9 cellular contexts compared by ENCODE assay signal in the genomic region with DNA sequence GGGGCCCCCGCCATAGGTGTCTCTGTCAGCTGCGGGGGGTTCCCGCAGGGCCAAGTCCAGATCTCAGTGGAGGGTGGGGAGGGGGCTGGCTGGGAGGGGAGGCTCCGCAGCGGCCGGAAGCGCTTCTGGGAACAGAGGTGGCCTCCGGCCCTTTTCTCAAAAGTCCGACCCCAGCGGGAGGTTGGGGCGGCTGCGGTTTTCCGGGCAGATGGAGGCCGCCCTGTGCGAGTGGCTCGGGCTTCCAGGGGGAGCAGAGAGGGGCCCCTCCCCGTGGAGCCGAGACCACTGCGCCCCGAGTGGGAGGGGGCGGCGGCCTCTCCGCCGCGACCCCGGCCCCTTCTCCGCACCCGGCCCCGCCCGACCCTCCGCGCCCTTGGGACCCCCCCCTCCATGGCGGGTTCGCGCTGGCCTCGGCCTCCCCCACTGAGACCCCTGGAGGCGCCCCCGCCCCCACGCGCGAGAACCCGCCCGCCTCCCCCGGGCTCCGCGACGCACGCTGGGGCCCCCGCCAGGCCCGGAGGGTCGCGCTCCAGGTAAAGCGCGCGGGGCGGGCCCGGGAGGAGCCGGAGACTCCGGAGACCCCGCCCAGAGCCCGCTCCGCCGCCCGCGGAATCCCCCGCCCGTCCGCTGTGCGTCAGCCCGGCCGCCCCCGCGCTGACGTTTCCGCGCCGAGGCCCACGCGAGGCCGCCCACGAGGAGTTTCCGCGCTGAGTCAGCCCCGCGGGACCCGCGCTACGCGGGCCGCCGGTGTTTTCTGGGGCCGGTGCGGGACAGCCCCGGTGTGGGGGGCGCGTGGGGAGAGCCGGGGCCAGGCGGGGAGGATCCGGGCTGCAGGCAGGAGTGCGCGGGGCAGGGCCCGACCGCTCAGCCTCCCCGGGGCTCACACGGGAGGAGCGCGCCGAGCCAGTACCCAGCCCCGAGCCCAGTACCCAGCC. TPM values are rescaled to one million over a fixed set of nuclear protein-coding genes. Genes with fewer than 3 reads are reported as not detected.
DNase-seq lines count a peak whose midpoint lies in the region; ATAC-seq and TF ChIP-seq lines count a peak whose summit lies in the region.
"Had no signal": no experiment of that assay in that cellular context is flagged by ENCODE, and none has a peak within 500 bp of the region (broad histone marks: within the 10 kb centered on the region; RNA-seq: fewer than 3 reads in every experiment).

No MANE protein-coding gene starts in this region.

- peaks cover 12% of the 10 kb centered on the region for H3K4me1 Mint-ChIP-seq in activated CD4-positive, alpha-beta T cell treated with anti-CD3 and anti-CD28 coated beads for 36 hours

- H3K27ac ChIP-seq in HUES48 (ENCODE audit: low read depth, low read length): no peak overlapping the region
- no peak overlapping the region for H3K27ac ChIP-seq in colonic mucosa
- H3K27ac ChIP-seq in mesendoderm (ENCODE audit: low read depth, low read length): no peak overlapping the region

- H3K4me3 ChIP-seq in HUES48 (ENCODE audit: low read depth, low read length) (peak overlapping the region; percentile 51; the same call in 1 of the 2 replicates), colonic mucosa (peak overlapping the region; percentile 27), mesendoderm (ENCODE audit: low read length) (no peak overlapping the region)

- POLR2A ChIA-PET in activated CD4-positive, alpha-beta T cell treated with anti-CD3 and anti-CD28 coated beads for 36 hours (lab: Charles Lee): no interaction called here

- DNase-seq in ELF-1 (ENCODE audit: low read depth, low spot score) (peak; percentile 37), colonic mucosa (peak; percentile 54), mesendoderm (peak; percentile 40)
- peak; percentile 94 for DNase-seq in activated CD4-positive, alpha-beta T cell treated with anti-CD3 and anti-CD28 coated beads for 36 hours
- DNase-seq in stimulated activated CD8-positive, alpha-beta memory T cell treated with anti-CD3 and anti-CD28 coated beads, Interleukin-4, amount 100 ng/mL, for 48 hours: peak; percentile 91

- no peaks in the 10 kb centered on the region for H3K9me3 Mint-ChIP-seq in activated CD4-positive, alpha-beta T cell treated with anti-CD3 and anti-CD28 coated beads for 36 hours (ENCODE audit: low read depth)
- H3K9me3 Mint-ChIP-seq: IgD-negative memory B cell had no signal

- H3K36me3 ChIP-seq in HUES48 (ENCODE audit: control insufficient read depth, insufficient read depth, low read length) (no peaks in the 10 kb centered on the region), colonic mucosa (no peaks in the 10 kb centered on the region), mesendoderm (ENCODE audit: control insufficient read depth, insufficient read depth, low read length) (no peaks in the 10 kb centered on the region)

- H4K5ac ChIP-seq in mesendoderm (ENCODE audit: low read length): no peak overlapping the region

- H3K27me3 Mint-ChIP-seq in activated CD4-positive, alpha-beta T cell treated with anti-CD3 and anti-CD28 coated beads for 36 hours: no peaks in the 10 kb centered on the region
- H3K27me3 Mint-ChIP-seq: IgD-negative memory B cell had no signal

- no peak overlapping the region for H2AK5ac ChIP-seq in mesendoderm (ENCODE audit: low read length)

- WGBS in mesendoderm (ENCODE audit: extremely low coverage, insufficient coverage, low lambda C conversion rate): no CpG with 5 or more reads among the region's 109 CpGs

- peaks cover 6% of the 10 kb centered on the region for H3K36me3 Mint-ChIP-seq in activated CD4-positive, alpha-beta T cell treated with anti-CD3 and anti-CD28 coated beads for 36 hours (ENCODE audit: low read depth)
- H3K36me3 Mint-ChIP-seq: IgD-negative memory B cell had no signal

- no peak overlapping the region for H2BK15ac ChIP-seq in mesendoderm (replicated peaks; ENCODE audit: low read depth)

- peak overlapping the region; percentile 85 for H3K27ac Mint-ChIP-seq in activated CD4-positive, alpha-beta T cell treated with anti-CD3 and anti-CD28 coated beads for 36 hours

- CTCF ChIA-PET in activated CD4-positive, alpha-beta T cell treated with anti-CD3 and anti-CD28 coated beads for 36 hours (lab: Charles Lee): no interaction called here

- H3K9me3 ChIP-seq in HUES48 (ENCODE audit: control insufficient read depth, insufficient read depth, low read length) (no peaks in the 10 kb centered on the region), colonic mucosa (no peaks in the 10 kb centered on the region)

- H3K79me1 ChIP-seq in mesendoderm (ENCODE audit: low read length): no peaks in the 10 kb centered on the region

- H3K4me2 ChIP-seq in mesendoderm (ENCODE audit: low read length): peak overlapping the region; percentile 48

- peak overlapping the region; percentile 69 for H3K4me3 Mint-ChIP-seq in activated CD4-positive, alpha-beta T cell treated with anti-CD3 and anti-CD28 coated beads for 36 hours

- H3K9ac ChIP-seq in HUES48 (ENCODE audit: low read depth, low read length): no peak overlapping the region
- H3K9ac ChIP-seq in colonic mucosa (ENCODE audit: low read depth in 2 of 2, low read length in 2 of 2): peak overlapping the region in 1 of 2 donors; percentile 24
- H3K9ac ChIP-seq in mesendoderm (ENCODE audit: low read length): peak overlapping the region; percentile 55

- peak overlapping the region; percentile 19 for H3K4ac ChIP-seq in mesendoderm (ENCODE audit: low read depth, low read length)

- H3K79me2 ChIP-seq in mesendoderm (ENCODE audit: control insufficient read depth, insufficient read depth, low read length): no peaks in the 10 kb centered on the region

- no peak overlapping the region for H2BK120ac ChIP-seq in mesendoderm (ENCODE audit: low read depth, low read length)

- TF ChIP-seq CTCF in colonic mucosa (IDR thresholded peaks at IDR 0.05): no peak

- H2BK5ac ChIP-seq in mesendoderm (ENCODE audit: low read length): no peak overlapping the region

- peaks cover 12% of the 10 kb centered on the region for H3K27me3 ChIP-seq in HUES48 (ENCODE audit: control insufficient read depth, insufficient read depth, low read length)
- H3K27me3 ChIP-seq in colonic mucosa: peaks cover 33% of the 10 kb centered on the region
- H3K27me3 ChIP-seq in mesendoderm (ENCODE audit: insufficient read depth, low read length, poor library complexity): no peaks in the 10 kb centered on the region

- H3K56ac ChIP-seq in mesendoderm (ENCODE audit: low read length): peak overlapping the region; percentile 56

- H3K4me1 ChIP-seq in HUES48 (ENCODE audit: control insufficient read depth, insufficient read depth, low read length) (peaks cover 4% of the 10 kb centered on the region; the same call in 1 of the 2 replicates), colonic mucosa (peaks cover 1% of the 10 kb centered on the region), mesendoderm (ENCODE audit: control insufficient read depth, low read depth, low read length) (no peaks in the 10 kb centered on the region)

- intact Hi-C loops in activated CD4-positive, alpha-beta T cell treated with anti-CD3 and anti-CD28 coated beads for 36 hours (cut with DNase I, micrococcal nuclease): loop anchor here in 1 of 2 experiments (1.0 to 2.0 kb wide), 9 partner anchors 16 to 270 kb away; a partner anchor contains a TSS
- intact Hi-C loops in colonic mucosa (cut with DNase I): no loop called here

- peak overlapping the region; percentile 72 for H3K18ac ChIP-seq in mesendoderm (ENCODE audit: low read length)

- no peak overlapping the region for H4K8ac ChIP-seq in mesendoderm (ENCODE audit: low read depth, low read length)

- no peak overlapping the region for H3K23ac ChIP-seq in mesendoderm (ENCODE audit: low read length)

- peak; percentile 78 for ATAC-seq in activated CD4-positive, alpha-beta T cell treated with anti-CD3 and anti-CD28 coated beads for 36 hours
- no peak for ATAC-seq in HG02610 (IDR thresholded peaks at IDR 0.05; ENCODE audit: unreplicated experiment)
- ATAC-seq in GM21723 (IDR thresholded peaks at IDR 0.05; ENCODE audit: unreplicated experiment): no peak

RNA-seq across cellular contexts. Expression of a gene that starts 5.2 kb away (rescaled TPM):
- total RNA-seq in activated CD4-positive, alpha-beta T cell treated with anti-CD3 and anti-CD28 coated beads for 36 hours: 100 to 1,000 TPM in 1 of 2 experiments, 10 to 100 TPM in 1; 95.0 to 164 TPM
- 1 to 10 TPM in 1 of 2 donors, under 1 TPM in 1; 0.61 to 1.7 TPM for total RNA-seq in colonic mucosa
- polyA plus RNA-seq in mesendoderm (2013, experiment 1 of 2): 0.15 TPM
- polyA plus RNA-seq in mesendoderm (2013, experiment 2 of 2): 0.08 TPM

RNA-seq across cellular contexts. Expression of a gene that starts 12.8 kb away (rescaled TPM):
- 100 to 1,000 TPM; 340 to 418 TPM for total RNA-seq in activated CD4-positive, alpha-beta T cell treated with anti-CD3 and anti-CD28 coated beads for 36 hours
- 1 to 10 TPM; 1.2 to 2.3 TPM for total RNA-seq in colonic mucosa
- 0.04 TPM for polyA plus RNA-seq in mesendoderm (2013, experiment 1 of 2)
- not detected for polyA plus RNA-seq in mesendoderm (2013, experiment 2 of 2)
- polyA plus RNA-seq: IgD-negative memory B cell had no signal

RNA-seq across cellular contexts. Expression of a gene that starts 27.5 kb away (rescaled TPM):
- total RNA-seq in activated CD4-positive, alpha-beta T cell treated with anti-CD3 and anti-CD28 coated beads for 36 hours: not detected
- 1 to 10 TPM in 1 of 2 donors, under 1 TPM in 1; 0.64 to 2.3 TPM for total RNA-seq in colonic mucosa
- polyA plus RNA-seq in mesendoderm (2013, experiment 1 of 2): 0.27 TPM
- polyA plus RNA-seq in mesendoderm (2013, experiment 2 of 2): 0.20 TPM
- polyA plus RNA-seq: IgD-negative memory B cell had no signal

RNA-seq across cellular contexts. Expression of a gene that starts 30.7 kb away (rescaled TPM):
- total RNA-seq in activated CD4-positive, alpha-beta T cell treated with anti-CD3 and anti-CD28 coated beads for 36 hours: 100 to 1,000 TPM; 108 to 128 TPM
- 100 to 1,000 TPM; 202 to 325 TPM for total RNA-seq in colonic mucosa
- polyA plus RNA-seq in mesendoderm (2013, experiment 1 of 2): 63.5 TPM
- 65.5 TPM for polyA plus RNA-seq in mesendoderm (2013, experiment 2 of 2)

RNA-seq across cellular contexts. Expression of a gene that starts 30.9 kb away (rescaled TPM):
- total RNA-seq in activated CD4-positive, alpha-beta T cell treated with anti-CD3 and anti-CD28 coated beads for 36 hours: 10 to 100 TPM in 1 of 2 experiments, 1 to 10 TPM in 1; 9.4 to 12.2 TPM
- total RNA-seq in colonic mucosa: 10 to 100 TPM in 1 of 2 donors, 1 to 10 TPM in 1; 8.0 to 12.0 TPM
- 15.5 TPM for polyA plus RNA-seq in mesendoderm (2013, experiment 1 of 2)
- polyA plus RNA-seq in mesendoderm (2013, experiment 2 of 2): 14.8 TPM

Comparison
In these comparisons a context has a peak if more than half of its experiments do, and no peak if none do; other contexts are left out.
1. DNase-seq: peak in every context shown above with its lines; median percentile 94 in activated CD4-positive, alpha-beta T cell treated with anti-CD3 and anti-CD28 coated beads for 36 hours; 91 in stimulated activated CD8-positive, alpha-beta memory T cell treated with anti-CD3 and anti-CD28 coated beads, Interleukin-4, amount 100 ng/mL, for 48 hours; 54 in colonic mucosa; 40 in mesendoderm; 37 in ELF-1.
2. RNA of a gene that starts 5.2 kb away (total RNA-seq): 95.0 to 164 TPM in activated CD4-positive, alpha-beta T cell treated with anti-CD3 and anti-CD28 coated beads for 36 hours; 0.61 to 1.7 TPM in colonic mucosa; every median in the first group is over 10 times any median in the second.
3. RNA of a gene that starts 12.8 kb away (total RNA-seq): 340 to 418 TPM in activated CD4-positive, alpha-beta T cell treated with anti-CD3 and anti-CD28 coated beads for 36 hours; 1.2 to 2.3 TPM in colonic mucosa; every median in the first group is over 100 times any median in the second.